In genomic region chr10:43605850-43606322, GRCh38 we compare ENCODE assay signal across 8 cellular contexts. TPM values are rescaled to one million over a fixed set of nuclear protein-coding genes. Genes with fewer than 3 reads are reported as not detected.
DNase-seq lines count a peak whose midpoint lies in the region; ATAC-seq and TF ChIP-seq lines count a peak whose summit lies in the region.

No MANE protein-coding gene starts in this region.

- no peaks in the 10 kb centered on the region for H3K36me3 ChIP-seq in breast epithelium

- POLR2A ChIA-PET in naive thymus-derived CD8-positive, alpha-beta T cell (lab: Charles Lee) = interaction anchor here (1.0 to 2.2 kb wide), 4 partner anchors 12 to 43 kb away, joined by 3 to 10 read pairs (median 4); partner anchors contain the start of gene ZNF32

- peaks cover 10 to 23% (median 22%) of the 10 kb centered on the region in 3 donors for H3K36me3 Mint-ChIP-seq in naive thymus-derived CD8-positive, alpha-beta T cell

- peak overlapping the region; percentile 37 to 94 (median 80) for H3K27ac Mint-ChIP-seq in naive thymus-derived CD8-positive, alpha-beta T cell

- H3K4me1 ChIP-seq in breast epithelium = peaks cover 0 to 6% of the 10 kb centered on the region in 2 donors
- H3K4me1 ChIP-seq in foreskin keratinocyte = peaks cover 4% of the 10 kb centered on the region

- H3K27me3 ChIP-seq in breast epithelium (no peaks in the 10 kb centered on the region), foreskin keratinocyte (no peaks in the 10 kb centered on the region)

- peak overlapping the region; percentile 76 to 99 (median 96) for H3K4me3 ChIP-seq in breast epithelium

- peaks cover 0 to 5% (median 0%) of the 10 kb centered on the region in 9 donors for H3K9me3 Mint-ChIP-seq in naive thymus-derived CD8-positive, alpha-beta T cell

- peak overlapping the region; percentile 76 to 90 (median 85) for H3K4me3 Mint-ChIP-seq in naive thymus-derived CD8-positive, alpha-beta T cell

- H3K9me3 ChIP-seq in breast epithelium = no peaks in the 10 kb centered on the region

- intact Hi-C loops in breast epithelium (cut with DNase I; ENCODE audit: low total_unique reads) = no loop called here

- ATAC-seq in GM18868 (IDR thresholded peaks at IDR 0.05; ENCODE audit: unreplicated experiment) (peak; percentile 19), HG03354 (IDR thresholded peaks at IDR 0.05; ENCODE audit: poor library complexity, severe bottlenecking, unreplicated experiment) (peak; percentile 15), foreskin keratinocyte (no peak)
- ATAC-seq in naive thymus-derived CD8-positive, alpha-beta T cell = no peak

- TF ChIP-seq CTCF in breast epithelium (IDR thresholded peaks at IDR 0.05) (no peak), foreskin keratinocyte (conservative IDR thresholded peaks at IDR 0.05) (no peak)

- H3K27me3 Mint-ChIP-seq in naive thymus-derived CD8-positive, alpha-beta T cell = peaks cover 0 to 4% (median 0%) of the 10 kb centered on the region in 5 donors

- TF ChIP-seq POLR2A in breast epithelium (IDR thresholded peaks at IDR 0.05) = no peak

- peaks cover 17 to 38% (median 34%) of the 10 kb centered on the region in 4 donors for H3K4me1 Mint-ChIP-seq in naive thymus-derived CD8-positive, alpha-beta T cell

- DNase-seq in breast epithelium (ENCODE audit: low spot score in 2 of 2) = no peak
- DNase-seq in naive thymus-derived CD8-positive, alpha-beta T cell = peak in 1 of 10 donors; percentile 8
- DNase-seq in T1000 (lab: John Stamatoyannopoulos, UW) = no peak
- DNase-seq in epidermal melanocyte (ENCODE audit: insufficient read length, low spot score) = no peak
- no peak for DNase-seq in CD1c-positive myeloid dendritic cell (ENCODE audit: extremely low spot score)
- no peak for DNase-seq in foreskin keratinocyte

- H3K27ac ChIP-seq in breast epithelium (peak overlapping the region; percentile 58 to 88), foreskin keratinocyte (no peak overlapping the region)

RNA-seq across cellular contexts. Expression of gene ZNF485, which starts 0.4 kb away (rescaled TPM):
- total RNA-seq in breast epithelium (1 to 10 TPM; 3.9 to 4.5 (median 4.0) TPM), foreskin keratinocyte (4.3 and 5.0 TPM in 2 replicates)
- total RNA-seq in naive thymus-derived CD8-positive, alpha-beta T cell = 10 to 100 TPM; 11.7 to 12.6 TPM
- 1 to 10 TPM; 4.5 to 6.8 (median 5.9) TPM for polyA plus RNA-seq in naive thymus-derived CD8-positive, alpha-beta T cell
- 1.8 and 2.5 TPM in 2 replicates for polyA plus RNA-seq in foreskin keratinocyte

RNA-seq across cellular contexts. Expression of gene ZNF239, which starts 31.5 kb away (rescaled TPM):
- 1 to 10 TPM; 2.7 to 9.1 (median 8.5) TPM for total RNA-seq in breast epithelium
- total RNA-seq in naive thymus-derived CD8-positive, alpha-beta T cell = 1 to 10 TPM; 4.8 to 6.0 TPM
- polyA plus RNA-seq in naive thymus-derived CD8-positive, alpha-beta T cell = 1 to 10 TPM in 2 of 3 donors, under 1 TPM in 1; 0.98 to 3.2 (median 1.9) TPM
- 2.1 and 2.2 TPM in 2 replicates for total RNA-seq in foreskin keratinocyte
- polyA plus RNA-seq in foreskin keratinocyte = 1.4 TPM in 2 replicates

RNA-seq across cellular contexts. Expression of gene ZNF32, which starts 42.8 kb away (rescaled TPM):
- total RNA-seq in breast epithelium (10 to 100 TPM; 53.1 to 74.3 (median 54.4) TPM), foreskin keratinocyte (24.4 and 25.4 TPM in 2 replicates)
- 10 to 100 TPM; 46.1 to 46.8 TPM for total RNA-seq in naive thymus-derived CD8-positive, alpha-beta T cell
- 10 to 100 TPM; 79.1 to 98.2 (median 94.8) TPM for polyA plus RNA-seq in naive thymus-derived CD8-positive, alpha-beta T cell
- polyA plus RNA-seq in foreskin keratinocyte = 27.7 and 29.3 TPM in 2 replicates

Comparison
In these comparisons a context has a peak if more than half of its experiments do, and no peak if none do; other contexts are left out.
1. ATAC-seq: peak in GM18868 (single experiment) and HG03354 (single experiment); none in naive thymus-derived CD8-positive, alpha-beta T cell (0 of 2) and foreskin keratinocyte (single experiment).